Comparison of ENCODE assay signal across 13 cellular contexts in genomic region chr19:44608391-44608821, GRCh38. TPM values are rescaled to one million over a fixed set of nuclear protein-coding genes. Genes with fewer than 3 reads are reported as not detected.
A peak's percentile ranks its signal among the peaks of the same experiment; 100 is the strongest.
DNase-seq lines count a peak whose midpoint lies in the region; ATAC-seq and TF ChIP-seq lines count a peak whose summit lies in the region.
"Had no signal": no experiment of that assay in that cellular context is flagged by ENCODE, and none has a peak within 500 bp of the region (broad histone marks: within the 10 kb centered on the region; RNA-seq: fewer than 3 reads in every experiment).

No MANE protein-coding gene starts in this region.

- no peak for ATAC-seq in HG02970 (IDR thresholded peaks at IDR 0.05; ENCODE audit: low FRiP score, unreplicated experiment)
- ATAC-seq: activated CD8-positive, alpha-beta T cell treated with anti-CD3 and anti-CD28 coated beads for 36 hours; esophagus mucosa had no signal

- no peak for TF ChIP-seq EP300 in sigmoid colon (IDR thresholded peaks at IDR 0.05)

- no peaks in the 10 kb centered on the region for H3K27me3 ChIP-seq in SJSA1 (replicated peaks)
- peaks cover 0 to 11% (median 0%) of the 10 kb centered on the region in 3 donors for H3K27me3 ChIP-seq in sigmoid colon

- DNase-seq in NCI-H1092 treated with DMSO at 0.1 percent for 48 hours (lab: John Stamatoyannopoulos, UW) = peak; percentile 5
- no peak for DNase-seq in NCI-H1092 (lab: John Stamatoyannopoulos, UW)
- DNase-seq in Kasumi-1 (lab: John Stamatoyannopoulos, UW) = peak; percentile 2 to 10
- no peak for DNase-seq in SJSA1 (ENCODE audit: low read depth in 1 of 2, low spot score in 2 of 2)
- DNase-seq in iris pigment epithelial cell (ENCODE audit: low read depth) = peak; percentile 42
- DNase-seq in iPS-NIHi11 (ENCODE audit: low spot score) = no peak
- DNase-seq in sigmoid colon = no peak
- DNase-seq: 8988T; activated CD8-positive, alpha-beta T cell treated with anti-CD3 and anti-CD28 coated beads for 36 hours had no signal

- peaks cover 53% of the 10 kb centered on the region for H3K4me1 ChIP-seq in SJSA1 (replicated peaks)
- H3K4me1 ChIP-seq in sigmoid colon = no peaks in the 10 kb centered on the region

- no peak for TF ChIP-seq POLR2A in sigmoid colon (IDR thresholded peaks at IDR 0.05)

- H3K4me3 ChIP-seq in SJSA1 (no peak overlapping the region), sigmoid colon (no peak overlapping the region)

- intact Hi-C loops in sigmoid colon (cut with DNase I) = no loop called here

- H3K9me3 ChIP-seq in SJSA1 (replicated peaks) (0 out of 2 replicates have a peak, but pooled peaks cover 2% of the 10 kb centered on the region), sigmoid colon (no peaks in the 10 kb centered on the region)

- H3K27ac ChIP-seq in SJSA1 = peak overlapping the region; percentile 20; the same call in 1 of the 2 replicates
- no peak overlapping the region for H3K27ac ChIP-seq in sigmoid colon

- 45 to 53% methylated on average over 7 of the region's 7 CpGs for WGBS in sigmoid colon, 2 donors

- TF ChIP-seq CTCF in sigmoid colon (IDR thresholded peaks at IDR 0.05) = no peak

- no peaks in the 10 kb centered on the region for H3K36me3 ChIP-seq in SJSA1
- no peaks in the 10 kb centered on the region for H3K36me3 ChIP-seq in sigmoid colon

RNA-seq across cellular contexts. Expression of gene IGSF23, which starts 5.0 kb away (rescaled TPM):
- total RNA-seq in SJSA1 (2014; rRNA removed; shearing (Covaris generic)) = 0.37 TPM in 1 of 2 replicates, not detected in the other
- not detected for total RNA-seq in sigmoid colon
- not detected for polyA plus RNA-seq in sigmoid colon
- total RNA-seq: activated CD8-positive, alpha-beta T cell treated with anti-CD3 and anti-CD28 coated beads for 36 hours; esophagus mucosa; mesenteric fat pad; urinary bladder had no signal
- polyA plus RNA-seq: urinary bladder had no signal

RNA-seq across cellular contexts. Expression of gene PVR, which starts 35.3 kb away (rescaled TPM):
- 101 and 182 TPM in 2 replicates for total RNA-seq in SJSA1 (2014; rRNA removed; shearing (Covaris generic))
- 10 to 100 TPM in 3 of 4 donors, 1 to 10 TPM in 1; 7.8 to 39.4 (median 14.6) TPM for total RNA-seq in sigmoid colon
- 10 to 100 TPM in 1 of 3 donors, 1 to 10 TPM in 2; 3.0 to 19.7 (median 4.6) TPM for polyA plus RNA-seq in sigmoid colon

Comparison
In these comparisons a context has a peak if more than half of its experiments do, and no peak if none do; other contexts are left out.
1. DNase-seq: peak in NCI-H1092 treated with DMSO at 0.1 percent for 48 hours (single experiment), Kasumi-1 (2 of 2) and iris pigment epithelial cell (single experiment); none in NCI-H1092 (single experiment), SJSA1 (0 of 2), iPS-NIHi11 (single experiment) and sigmoid colon (single experiment).